In genomic region chr15:35963316-35963715, GRCh38 we compare ENCODE assay signal across 33 cellular contexts.
"Had no signal": no experiment of that assay in that cellular context is flagged by ENCODE, and none has a peak within 500 bp of the region (broad histone marks: within the 10 kb centered on the region; RNA-seq: fewer than 3 reads in every experiment).

No MANE protein-coding gene starts in this region.

- H3K4me1 Mint-ChIP-seq: activated naive CD8-positive, alpha-beta T cell treated with anti-CD3 and anti-CD28 coated beads for 36 hours; stimulated activated naive B cell treated with anti-CD40 and anti-IgM and Interleukin-4, amounts not matched to agents 10 μg/mL and 1 μg/mL and 100 μg/mL, for 72 hours had no signal

- H3K27ac Mint-ChIP-seq: activated naive CD8-positive, alpha-beta T cell treated with anti-CD3 and anti-CD28 coated beads for 36 hours; nephron; stimulated activated naive B cell treated with anti-CD40 and anti-IgM and Interleukin-4, amounts not matched to agents 10 μg/mL and 1 μg/mL and 100 μg/mL, for 72 hours; T-helper 1 cell treated with Interleukin-12 subunit alpha and Interleukin-12 subunit beta and Interleukin-4 antibody, amounts not matched to agents 30 μg/mL and 1 μg/mL, for 36 hours had no signal

- H3K27me3 ChIP-seq: colonic mucosa, neutrophil, right lobe of liver, stomach, suprapubic skin, tibial artery, upper lobe of right lung had no signal

- H3K27me3 Mint-ChIP-seq: activated naive CD8-positive, alpha-beta T cell treated with anti-CD3 and anti-CD28 coated beads for 36 hours; stimulated activated naive B cell treated with anti-CD40 and anti-IgM and Interleukin-4, amounts not matched to agents 10 μg/mL and 1 μg/mL and 100 μg/mL, for 72 hours had no signal

- H3K36me3 ChIP-seq: colonic mucosa, left ventricle myocardium inferior, neutrophil, right lobe of liver, stomach, suprapubic skin, tibial artery, upper lobe of right lung had no signal

- FAIRE-seq: endometrium, frontal cortex, islet of Langerhans, small intestine, TTC549 had no signal

- H3K4me3 Mint-ChIP-seq: activated naive CD8-positive, alpha-beta T cell treated with anti-CD3 and anti-CD28 coated beads for 36 hours; nephron; stimulated activated naive B cell treated with anti-CD40 and anti-IgM and Interleukin-4, amounts not matched to agents 10 μg/mL and 1 μg/mL and 100 μg/mL, for 72 hours; T-helper 1 cell treated with Interleukin-12 subunit alpha and Interleukin-12 subunit beta and Interleukin-4 antibody, amounts not matched to agents 30 μg/mL and 1 μg/mL, for 36 hours had no signal

- H3K9me3 Mint-ChIP-seq: activated naive CD8-positive, alpha-beta T cell treated with anti-CD3 and anti-CD28 coated beads for 36 hours; nephron; stimulated activated naive B cell treated with anti-CD40 and anti-IgM and Interleukin-4, amounts not matched to agents 10 μg/mL and 1 μg/mL and 100 μg/mL, for 72 hours; T-helper 1 cell treated with Interleukin-12 subunit alpha and Interleukin-12 subunit beta and Interleukin-4 antibody, amounts not matched to agents 30 μg/mL and 1 μg/mL, for 36 hours had no signal

- H3K4me1 ChIP-seq: colonic mucosa, left ventricle myocardium inferior, right lobe of liver, stomach, suprapubic skin, tibial artery, upper lobe of right lung had no signal

- DNase-seq: activated CD4-positive, alpha-beta T cell treated with anti-CD3 and anti-CD28 coated beads for 4 hours; activated CD4-positive, alpha-beta T cell treated with anti-CD3 and anti-CD28 coated beads, Interleukin-2, amount 50 U/mL, for 48 hours; activated CD8-positive, alpha-beta memory T cell treated with anti-CD3 and anti-CD28 coated beads for 24 hours; activated effector memory CD4-positive, alpha-beta T cell treated with Interleukin-2 at 50 U/mL for 16 hours; activated naive CD4-positive, alpha-beta T cell treated with Interleukin-2 at 50 U/mL for 16 hours; activated naive CD8-positive, alpha-beta T cell treated with anti-CD3 and anti-CD28 coated beads for 36 hours; amygdala; colonic mucosa; effector CD8-positive, alpha-beta T cell; erythroblast; left ventricle myocardium inferior; mucosa of descending colon; right lobe of liver; small intestine; stimulated activated CD4-positive, alpha-beta T cell treated with anti-CD3 and anti-CD28 coated beads, Interleukin-1b, Interleukin-23, amount 100 ng/mL, for 48 hours; stimulated activated CD4-positive, alpha-beta T cell treated with anti-CD3 and anti-CD28 coated beads, Interleukin-4, amount 100 ng/mL, for 4 hours; stimulated activated CD8-positive, alpha-beta memory T cell treated with anti-CD3 and anti-CD28 coated beads, Interleukin-4, amount 100 ng/mL, for 48 hours; stimulated activated naive B cell treated with anti-CD40 and anti-IgM and Interleukin-4, amounts not matched to agents 10 μg/mL and 1 μg/mL and 100 μg/mL, for 72 hours; stomach; SW 1271; T-helper 9 cell; tibial artery; upper lobe of right lung had no signal

- H3K27ac ChIP-seq: colonic mucosa, left ventricle myocardium inferior, neutrophil, right lobe of liver, stomach, suprapubic skin, tibial artery, upper lobe of right lung, VCaP had no signal

- H3K4me3 ChIP-seq: colonic mucosa, left ventricle myocardium inferior, lung, mucosa of descending colon, right lobe of liver, stomach, suprapubic skin, tibial artery, upper lobe of right lung had no signal

- H3K9me3 ChIP-seq: colonic mucosa, left ventricle myocardium inferior, mucosa of descending colon, neutrophil, right lobe of liver, stomach, suprapubic skin, tibial artery, upper lobe of right lung had no signal

- H3K36me3 Mint-ChIP-seq: activated naive CD8-positive, alpha-beta T cell treated with anti-CD3 and anti-CD28 coated beads for 36 hours; stimulated activated naive B cell treated with anti-CD40 and anti-IgM and Interleukin-4, amounts not matched to agents 10 μg/mL and 1 μg/mL and 100 μg/mL, for 72 hours had no signal

- ATAC-seq: mucosa of descending colon; right lobe of liver; stimulated activated naive B cell treated with anti-CD40 and anti-IgM and Interleukin-4, amounts not matched to agents 10 μg/mL and 1 μg/mL and 100 μg/mL, for 72 hours; upper lobe of right lung had no signal
